8 cellular contexts compared by ENCODE assay signal in genomic region chr12:120496353-120497340, GRCh38. TPM values are rescaled to one million over a fixed set of nuclear protein-coding genes. Genes with fewer than 3 reads are reported as not detected.
DNase-seq lines count a peak whose midpoint lies in the region; ATAC-seq and TF ChIP-seq lines count a peak whose summit lies in the region.

No MANE protein-coding gene starts in this region.

- no peaks in the 10 kb centered on the region for H3K27me3 Mint-ChIP-seq in neural crest cell (ENCODE audit: low read depth)

- peaks cover 5% of the 10 kb centered on the region for H3K36me3 Mint-ChIP-seq in neural crest cell (ENCODE audit: low read depth)

- TF ChIP-seq CTCF in fibroblast of villous mesenchyme (IDR thresholded peaks at IDR 0.05; ENCODE audit: insufficient read depth, low read depth, low read length) (peak; percentile 9), neural crest cell (conservative IDR thresholded peaks at IDR 0.05) (no peak)

- peaks cover 29% of the 10 kb centered on the region for H3K4me1 Mint-ChIP-seq in neural crest cell

- peak overlapping the region; percentile 95 for H3K4me3 Mint-ChIP-seq in neural crest cell

- DNase-seq in NCI-H345 (lab: John Stamatoyannopoulos, UW) (peak; percentile 42), NCI-H345 treated with DMSO at 0.1 percent for 48 hours (lab: John Stamatoyannopoulos, UW; ENCODE audit: unreplicated experiment) (no peak), OCI-M1 (lab: John Stamatoyannopoulos, UW) (peak; percentile 75), fibroblast of villous mesenchyme (ENCODE audit: low read depth) (peak; percentile 61), neural crest cell (ENCODE audit: low read depth, low spot score) (peak; percentile 18), stromal cell of bone marrow (ENCODE audit: low read depth) (peak; percentile 36)
- DNase-seq in activated effector memory CD4-positive, alpha-beta T cell treated with anti-CD3 and anti-CD28 coated beads, Interleukin-2, amount 50 U/mL, for 16 hours = peak; percentile 85

- H3K4me3 ChIP-seq in fibroblast of villous mesenchyme (ENCODE audit: low read depth, low read length) = peak overlapping the region; percentile 99

- ATAC-seq in HG03025 (IDR thresholded peaks at IDR 0.05; ENCODE audit: low FRiP score, unreplicated experiment) = peak; percentile 23

- peak overlapping the region; percentile 91 for H3K27ac Mint-ChIP-seq in neural crest cell (ENCODE audit: unreplicated experiment)

- H3K9me3 Mint-ChIP-seq in neural crest cell = no peaks in the 10 kb centered on the region

RNA-seq across cellular contexts. Expression of gene DYNLL1, which starts 0.7 kb away (rescaled TPM):
- total RNA-seq in fibroblast of villous mesenchyme = 206 and 280 TPM in 2 replicates
- total RNA-seq in neural crest cell = 375 and 382 TPM in 2 replicates

RNA-seq across cellular contexts. Expression of gene SRSF9, which starts 27.1 kb away (rescaled TPM):
- total RNA-seq in fibroblast of villous mesenchyme (148 and 192 TPM in 2 replicates), neural crest cell (350 and 361 TPM in 2 replicates)

RNA-seq across cellular contexts. Expression of gene COQ5, which starts 32.3 kb away (rescaled TPM):
- total RNA-seq in fibroblast of villous mesenchyme (18.4 and 29.8 TPM in 2 replicates), neural crest cell (38.5 and 39.0 TPM in 2 replicates)

RNA-seq across cellular contexts. Expression of gene RNF10, which starts 37.5 kb away (rescaled TPM):
- total RNA-seq in fibroblast of villous mesenchyme (127 and 175 TPM in 2 replicates), neural crest cell (134 and 149 TPM in 2 replicates)

RNA-seq across cellular contexts. Expression of gene GATC, which starts 50.4 kb away (rescaled TPM):
- 13.5 and 20.7 TPM in 2 replicates for total RNA-seq in fibroblast of villous mesenchyme
- 32.0 and 33.8 TPM in 2 replicates for total RNA-seq in neural crest cell
